9 cellular contexts compared by ENCODE assay signal in genomic region chr3:187739561-187740445, GRCh38. TPM values are rescaled to one million over a fixed set of nuclear protein-coding genes. Genes with fewer than 3 reads are reported as not detected.
DNase-seq lines count a peak whose midpoint lies in the region; ATAC-seq and TF ChIP-seq lines count a peak whose summit lies in the region.
"Had no signal": no experiment of that assay in that cellular context is flagged by ENCODE, and none has a peak within 500 bp of the region (broad histone marks: within the 10 kb centered on the region; RNA-seq: fewer than 3 reads in every experiment).

No MANE protein-coding gene starts in this region.

- no peaks in the 10 kb centered on the region for H3K9me3 Mint-ChIP-seq in Caco-2 (ENCODE audit: unreplicated experiment)

- H3K4me1 ChIP-seq in Caco-2 (peaks cover 13% of the 10 kb centered on the region; the same call in 1 of the 2 replicates), GM23248 (ENCODE audit: insufficient read depth) (peaks cover 49% of the 10 kb centered on the region), colonic mucosa (peaks cover 3% of the 10 kb centered on the region)

- peaks cover 92% of the 10 kb centered on the region for H3K79me2 ChIP-seq in GM23248 (ENCODE audit: insufficient read depth)

- BruUV-seq in Caco-2 (replicated peaks; lab: Mats Ljungman, UMichigan) = no TSS peak

- WGBS in GM23248 (ENCODE audit: low coverage in 1 of 2, low lambda C conversion rate in 2 of 2, missing lambda C conversion rate in 2 of 2), 2 experiments = 2 to 3% methylated on average over 57 to 58 of the region's 58 CpGs

- H3K27ac ChIP-seq in GM23248 (peak overlapping the region; percentile 97), colonic mucosa (peak overlapping the region; percentile 97), layer of hippocampus (ENCODE audit: low read depth, low read length) (peak overlapping the region; percentile 89)

- H3K36me3 Mint-ChIP-seq in Caco-2 (ENCODE audit: insufficient read depth, unreplicated experiment) = peaks cover 33% of the 10 kb centered on the region

- H3K27me3 ChIP-seq in Caco-2 (replicated peaks; ENCODE audit: control insufficient read depth, insufficient read depth, low read length) (no peaks in the 10 kb centered on the region), GM23248 (replicated peaks; ENCODE audit: insufficient read depth) (no peaks in the 10 kb centered on the region), colonic mucosa (no peaks in the 10 kb centered on the region), layer of hippocampus (ENCODE audit: control insufficient read depth, insufficient read depth, low read length) (no peaks in the 10 kb centered on the region)

- peak overlapping the region; percentile 34 for H3K4me3 ChIP-seq in Caco-2 (ENCODE audit: low read depth, low read length)
- H3K4me3 ChIP-seq in GM23248 = peak overlapping the region; percentile 96
- peak overlapping the region; percentile 54 for H3K4me3 ChIP-seq in colonic mucosa

- H3K9ac ChIP-seq in GM23248 = peak overlapping the region; percentile 94
- peak overlapping the region; percentile 65 to 95 for H3K9ac ChIP-seq in colonic mucosa (ENCODE audit: low read depth in 2 of 2, low read length in 2 of 2)

- in situ Hi-C loops in GM23248 (cut with MboI) = loop anchor here (5.0 to 25.0 kb wide), 6 partner anchors 425 to 1395 kb away; no protein-coding TSS in a partner anchor

- H3K27ac Mint-ChIP-seq in Caco-2 (ENCODE audit: unreplicated experiment) = peak overlapping the region; percentile 52

- H3K27me3 Mint-ChIP-seq in Caco-2 (ENCODE audit: insufficient read depth, unreplicated experiment) = no peaks in the 10 kb centered on the region

- H4K20me1 ChIP-seq in GM23248 (ENCODE audit: insufficient read depth) = peaks cover 6% of the 10 kb centered on the region

- peak overlapping the region; percentile 73 for H3K4me3 Mint-ChIP-seq in Caco-2 (ENCODE audit: unreplicated experiment)

- peak overlapping the region; percentile 15 for H2AFZ ChIP-seq in GM23248

- peaks cover 1% of the 10 kb centered on the region; the same call in 1 of the 2 replicates for H3K36me3 ChIP-seq in Caco-2 (ENCODE audit: control insufficient read depth, insufficient read depth, low read length)
- no peaks in the 10 kb centered on the region for H3K36me3 ChIP-seq in GM23248 (ENCODE audit: low read depth)
- no peaks in the 10 kb centered on the region for H3K36me3 ChIP-seq in colonic mucosa

- no peak for ATAC-seq in GM18517 (IDR thresholded peaks at IDR 0.05; ENCODE audit: unreplicated experiment)

- H3K4me1 Mint-ChIP-seq in Caco-2 (ENCODE audit: low read depth, unreplicated experiment) = peaks cover 5% of the 10 kb centered on the region

- H3K4me2 ChIP-seq in GM23248 (ENCODE audit: unreplicated experiment) = peak overlapping the region; percentile 82

- CTCF ChIA-PET in Caco-2 (lab: Charles Lee) = interaction anchor here (0.6 to 2.3 kb wide), 19 partner anchors 10 to 1493 kb away, joined by 3 to 18 read pairs (median 3); partner anchors contain the start of gene LPP

- POLR2A ChIA-PET in Caco-2 (lab: Charles Lee) = interaction anchor here (0.9 to 1.0 kb wide), 2 partner anchors 69 to 71 kb away, joined by 3 to 4 read pairs; no protein-coding TSS in a partner anchor

- intact Hi-C loops in Caco-2 (cut with micrococcal nuclease; ENCODE audit: unreplicated experiment) = loop anchor here (1.0 to 10.0 kb wide), 9 partner anchors 542 to 1492 kb away; no protein-coding TSS in a partner anchor
- intact Hi-C loops in colonic mucosa (cut with DNase I) = loop anchor here (2.0 to 10.0 kb wide), 7 partner anchors 535 to 1495 kb away; no protein-coding TSS in a partner anchor

- H3K9me2 ChIP-seq in GM23248 (ENCODE audit: insufficient read depth) = no peaks in the 10 kb centered on the region

- H3K9me3 ChIP-seq in Caco-2 (no peaks in the 10 kb centered on the region), GM23248 (ENCODE audit: low read depth) (no peaks in the 10 kb centered on the region), colonic mucosa (no peaks in the 10 kb centered on the region)

- peaks cover 34% of the 10 kb centered on the region for H3F3A ChIP-seq in GM23248 (ENCODE audit: insufficient read depth)

- DNase-seq in Caco-2 = peak; percentile 59 to 79
- DNase-seq in GM23248 = peak; percentile 92
- peak; percentile 82 for DNase-seq in NCI-H2107 (lab: John Stamatoyannopoulos, UW)
- DNase-seq in activated CD4-positive, alpha-beta T cell treated with anti-CD3 and anti-CD28 coated beads for 4 hours = peak; percentile 74 to 80
- DNase-seq in colonic mucosa = peak; percentile 82
- DNase-seq in stimulated activated CD4-positive, alpha-beta T cell treated with anti-CD3 and anti-CD28 coated beads, Interleukin-15, amount 100 ng/mL, for 24 hours = peak; percentile 83

- TF ChIP-seq CTCF in Caco-2 (IDR thresholded peaks at IDR 0.05; ENCODE audit: insufficient read depth in 1 of 2, low read depth in 1 of 2, low read length in 1 of 2, severe bottlenecking in 1 of 2, unreplicated experiment in 1 of 2) = peak; percentile 78 to 90
- peak; percentile 98 for TF ChIP-seq CTCF in colonic mucosa (IDR thresholded peaks at IDR 0.05)

RNA-seq across cellular contexts. Expression of gene BCL6, which starts 5.5 kb away (rescaled TPM):
- total RNA-seq in Caco-2 (2022) = 35.8 and 40.4 TPM in 2 replicates
- total RNA-seq in GM23248 (2014; rRNA removed; shearing (Covaris generic)) = 32.3 and 61.6 TPM in 2 replicates
- 6.3 and 8.7 TPM in 2 replicates for polyA plus RNA-seq in GM23248 (2016; fragmentation: Nextera tagmentation; extraction: Ambion mirVana)
- 10 to 100 TPM in 1 of 2 donors, 1 to 10 TPM in 1; 8.8 to 30.2 TPM for total RNA-seq in colonic mucosa

RNA-seq across cellular contexts. Expression of gene RTP2, which starts 37.4 kb away (rescaled TPM):
- total RNA-seq in Caco-2 (2022) (not detected in 2 replicates), colonic mucosa (not detected)
- total RNA-seq in GM23248 (2014; rRNA removed; shearing (Covaris generic)) = not detected in 2 replicates
- not detected in 2 replicates for polyA plus RNA-seq in GM23248 (2016; fragmentation: Nextera tagmentation; extraction: Ambion mirVana)
- total RNA-seq: glomerular endothelial cell had no signal

Comparison
In these comparisons a context has a peak if more than half of its experiments do, and no peak if none do; other contexts are left out.
1. H3K4me3 ChIP-seq: peak in every context shown above with its lines; median percentile 96 in GM23248; 54 in colonic mucosa; 34 in Caco-2.